ENCODE assay signal across 8 cellular contexts in genomic region chr9:83979812-83980394, GRCh38. TPM values are rescaled to one million over a fixed set of nuclear protein-coding genes. Genes with fewer than 3 reads are reported as not detected.
DNase-seq lines count a peak whose midpoint lies in the region; ATAC-seq and TF ChIP-seq lines count a peak whose summit lies in the region.

Gene HNRNPK (minus strand): TSS chr9:83980215. CDS start chr9:83978252, 1,963 bp downstream.

- peaks cover 52% of the 10 kb centered on the region for H3K36me3 Mint-ChIP-seq in activated CD4-positive, alpha-beta T cell treated with anti-CD3 and anti-CD28 coated beads, Interleukin-2, amount 10 ng/mL, durations not matched to agents 7 days and 5 days (ENCODE audit: low read depth)

- POLR2A ChIA-PET in activated CD4-positive, alpha-beta T cell treated with anti-CD3 and anti-CD28 coated beads, Interleukin-2, amount 10 ng/mL, durations not matched to agents 7 days and 5 days (lab: Charles Lee) = interaction anchor here (0.6 to 1.0 kb wide), 5 partner anchors 24 to 314 kb away, joined by 3 to 4 read pairs (median 3); a partner anchor contains a TSS

- peaks cover 45 to 47% (median 46%) of the 10 kb centered on the region in 11 experiments for H4K20me1 ChIP-seq in BLaER1 treated with 17β-estradiol and CSF1 and Interleukin-3, amounts not matched to agents 10 nM and 100 nM

- H3K9ac ChIP-seq in BLaER1 treated with 17β-estradiol and CSF1 and Interleukin-3, amounts not matched to agents 10 nM and 100 nM = peak within 1 kb of the TSS; percentile 98 to 100 (median 100)

- peaks cover 31 to 52% (median 44%) of the 10 kb centered on the region in 11 experiments for H3K36me3 ChIP-seq in BLaER1 treated with 17β-estradiol and CSF1 and Interleukin-3, amounts not matched to agents 10 nM and 100 nM

- peak within 1 kb of the TSS; percentile 93 for H3K4me3 Mint-ChIP-seq in activated CD4-positive, alpha-beta T cell treated with anti-CD3 and anti-CD28 coated beads, Interleukin-2, amount 10 ng/mL, durations not matched to agents 7 days and 5 days

- peaks cover 40 to 61% (median 56%) of the 10 kb centered on the region in 10 experiments for H3K4me1 ChIP-seq in BLaER1 treated with 17β-estradiol and CSF1 and Interleukin-3, amounts not matched to agents 10 nM and 100 nM

- intact Hi-C loops in left colon (cut with DNase I, micrococcal nuclease) = no loop called here

- H3K4me1 Mint-ChIP-seq in activated CD4-positive, alpha-beta T cell treated with anti-CD3 and anti-CD28 coated beads, Interleukin-2, amount 10 ng/mL, durations not matched to agents 7 days and 5 days = peaks cover 51% of the 10 kb centered on the region

- H3K27ac ChIP-seq in BLaER1 treated with 17β-estradiol and CSF1 and Interleukin-3, amounts not matched to agents 10 nM and 100 nM = peak within 1 kb of the TSS; percentile 98 to 100 (median 100)
- peak within 1 kb of the TSS; percentile 96 to 99 for H3K27ac ChIP-seq in coronary artery

- peak within 1 kb of the TSS; percentile 98 for H3K27ac Mint-ChIP-seq in activated CD4-positive, alpha-beta T cell treated with anti-CD3 and anti-CD28 coated beads, Interleukin-2, amount 10 ng/mL, durations not matched to agents 7 days and 5 days

- peak; percentile 90 to 95 for DNase-seq in NCI-H526 (lab: John Stamatoyannopoulos, UW)
- peak; percentile 99 for DNase-seq in activated CD4-positive, alpha-beta T cell treated with anti-CD3 and anti-CD28 coated beads, Interleukin-2, amount 10 ng/mL, durations not matched to agents 7 days and 5 days
- peak; percentile 99 for DNase-seq in coronary artery (ENCODE audit: low spot score)
- DNase-seq in left colon = peak; percentile 99 to 100
- peak; percentile 99 to 100 for DNase-seq in stimulated activated CD4-positive, alpha-beta T cell treated with anti-CD3 and anti-CD28 coated beads, Interleukin-1b, Interleukin-23, amount 100 ng/mL, for 4 hours (ENCODE audit: low read depth in 2 of 2)

- H3K4me2 ChIP-seq in BLaER1 treated with 17β-estradiol and CSF1 and Interleukin-3, amounts not matched to agents 10 nM and 100 nM = peak within 1 kb of the TSS; percentile 82 to 91 (median 85)

- CTCF ChIA-PET in activated CD4-positive, alpha-beta T cell treated with anti-CD3 and anti-CD28 coated beads, Interleukin-2, amount 10 ng/mL, durations not matched to agents 7 days and 5 days (lab: Charles Lee) = interaction anchor here (0.6 to 1.9 kb wide), 7 partner anchors 16 to 402 kb away, joined by 3 to 8 read pairs (median 4); a partner anchor contains a TSS

- peak; percentile 82 for ATAC-seq in GM19328 (IDR thresholded peaks at IDR 0.05; ENCODE audit: unreplicated experiment)
- peak; percentile 82 for ATAC-seq in HG03469 (IDR thresholded peaks at IDR 0.05; ENCODE audit: unreplicated experiment)
- peak; percentile 86 for ATAC-seq in left colon

- H3K4me3 ChIP-seq in BLaER1 treated with 17β-estradiol and CSF1 and Interleukin-3, amounts not matched to agents 10 nM and 100 nM = peak within 1 kb of the TSS; percentile 82 to 99 (median 92)
- H3K4me3 ChIP-seq in coronary artery = peak within 1 kb of the TSS; percentile 90

- no peaks in the 10 kb centered on the region for H3K27me3 Mint-ChIP-seq in activated CD4-positive, alpha-beta T cell treated with anti-CD3 and anti-CD28 coated beads, Interleukin-2, amount 10 ng/mL, durations not matched to agents 7 days and 5 days

- no peaks in the 10 kb centered on the region for H3K27me3 ChIP-seq in BLaER1 treated with 17β-estradiol and CSF1 and Interleukin-3, amounts not matched to agents 10 nM and 100 nM

- TF ChIP-seq CTCF in coronary artery (IDR thresholded peaks at IDR 0.05) = no peak

- no peaks in the 10 kb centered on the region for H3K9me3 Mint-ChIP-seq in activated CD4-positive, alpha-beta T cell treated with anti-CD3 and anti-CD28 coated beads, Interleukin-2, amount 10 ng/mL, durations not matched to agents 7 days and 5 days

- H3K9me3 ChIP-seq in BLaER1 treated with 17β-estradiol and CSF1 and Interleukin-3, amounts not matched to agents 10 nM and 100 nM (replicated peaks in 1 of 11) = no peaks in the 10 kb centered on the region

RNA-seq across cellular contexts. Expression of gene HNRNPK, which starts in this region (rescaled TPM):
- total RNA-seq in activated CD4-positive, alpha-beta T cell treated with anti-CD3 and anti-CD28 coated beads, Interleukin-2, amount 10 ng/mL, durations not matched to agents 7 days and 5 days = 100 to 1,000 TPM; 671 to 848 TPM
- 100 to 1,000 TPM; 376 to 418 TPM for total RNA-seq in left colon

Comparison
In these comparisons a context has a peak if more than half of its experiments do, and no peak if none do; other contexts are left out.
1. Peak in every context shown above with its lines: DNase-seq, ATAC-seq, H3K4me3 ChIP-seq and H3K27ac ChIP-seq.